In the genomic region with DNA sequence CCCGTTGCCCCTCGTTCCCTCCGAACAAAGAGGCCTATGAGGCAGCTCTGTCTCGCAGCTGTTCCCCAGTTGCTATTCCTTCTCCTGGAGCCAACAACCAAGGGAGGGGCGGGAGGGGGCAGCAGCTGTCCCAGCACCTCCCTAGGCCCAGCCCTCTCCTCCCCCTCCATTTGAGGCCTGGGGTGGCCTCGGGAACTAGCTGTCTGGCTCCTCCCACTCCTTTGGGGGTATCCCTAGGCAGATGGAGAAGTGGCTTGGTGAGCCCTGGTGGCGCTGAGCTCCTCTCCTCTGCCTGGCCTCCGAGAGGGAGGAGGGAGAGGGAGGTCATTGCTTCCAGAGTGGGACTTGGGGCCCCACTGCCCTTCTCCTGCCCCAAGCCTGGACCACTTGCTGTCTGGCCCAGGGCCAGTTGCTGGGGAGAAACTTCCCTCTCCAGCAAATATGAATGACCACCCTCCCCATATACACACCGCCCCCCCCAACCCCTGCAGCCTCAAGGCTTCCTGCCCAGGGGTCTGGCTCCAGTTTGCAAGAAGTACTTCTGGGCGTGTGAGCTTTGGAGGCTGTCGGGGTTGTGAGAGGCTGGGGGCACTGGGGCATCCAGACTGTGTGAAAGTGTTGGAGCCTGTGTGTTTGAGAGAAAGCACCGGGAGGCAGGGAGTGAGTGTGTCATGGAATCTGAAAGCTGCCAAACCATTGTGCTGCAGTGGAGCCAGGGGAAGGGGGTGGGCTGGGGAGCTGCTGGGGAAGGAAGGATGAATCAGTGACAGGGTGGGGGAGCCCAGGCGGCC, we compare ENCODE assay signal across 8 cellular contexts. TPM values are rescaled to one million over a fixed set of nuclear protein-coding genes. Genes with fewer than 3 reads are reported as not detected.
A peak's percentile ranks its signal among the peaks of the same experiment; 100 is the strongest.
DNase-seq lines count a peak whose midpoint lies in the region; ATAC-seq and TF ChIP-seq lines count a peak whose summit lies in the region.

No MANE protein-coding gene starts in this region.

- H3K27me3 ChIP-seq in thyroid gland: no peaks in the 10 kb centered on the region

- peaks cover 0 to 37% of the 10 kb centered on the region in 2 donors for H3K4me1 ChIP-seq in thyroid gland

- no peaks in the 10 kb centered on the region for H3K9me3 ChIP-seq in thyroid gland

- H3K27ac ChIP-seq in thyroid gland: peak overlapping the region in 1 of 3 donors; percentile 63

- no peaks in the 10 kb centered on the region for H3K36me3 Mint-ChIP-seq in natural killer cell

- ATAC-seq in HG03439 (IDR thresholded peaks at IDR 0.05; ENCODE audit: unreplicated experiment) (no peak), HG02642 (IDR thresholded peaks at IDR 0.05; ENCODE audit: poor library complexity, unreplicated experiment) (no peak), natural killer cell (no peak)

- H3K27ac Mint-ChIP-seq in natural killer cell: no peak overlapping the region

- peaks cover 0 to 20% of the 10 kb centered on the region in 2 donors for H3K4me1 Mint-ChIP-seq in natural killer cell

- 16 to 18% methylated on average over 10 of the region's 13 CpGs for WGBS in thyroid gland, 2 donors

- TF ChIP-seq POLR2A in thyroid gland (IDR thresholded peaks at IDR 0.05): no peak

- H3K9me3 Mint-ChIP-seq in natural killer cell: no peaks in the 10 kb centered on the region

- TF ChIP-seq CTCF in fibroblast of pulmonary artery (IDR thresholded peaks at IDR 0.05; ENCODE audit: low read length, missing control alignments) (no peak), natural killer cell (IDR thresholded peaks at IDR 0.05) (no peak), thyroid gland (IDR thresholded peaks at IDR 0.05) (no peak)

- H3K4me3 Mint-ChIP-seq in natural killer cell: no peak overlapping the region

- intact Hi-C loops in natural killer cell (cut with micrococcal nuclease) (no loop called here), thyroid gland (cut with DNase I) (no loop called here)

- H3K27me3 Mint-ChIP-seq in natural killer cell (ENCODE audit: low read depth in 2 of 2): peaks cover 0 to 28% of the 10 kb centered on the region in 2 donors

- H3K36me3 ChIP-seq in thyroid gland: no peaks in the 10 kb centered on the region

- H3K4me3 ChIP-seq in fibroblast of pulmonary artery (replicated peaks; ENCODE audit: low read depth, low read length) (peak overlapping the region; percentile 74), thyroid gland (replicated peaks in 1 of 3) (no peak overlapping the region)

- DNase-seq in COR-L47 (lab: John Stamatoyannopoulos, UW) (peak; percentile 45), NCI-H69 (lab: John Stamatoyannopoulos, UW) (peak; percentile 96), fibroblast of pulmonary artery (ENCODE audit: low read depth) (peak; percentile 95), non-pigmented ciliary epithelial cell (ENCODE audit: low read depth) (peak; percentile 51), natural killer cell (no peak), thyroid gland (no peak)

RNA-seq across cellular contexts. Expression of gene FLNC, which starts 3.1 kb away (rescaled TPM):
- total RNA-seq in natural killer cell (under 1 TPM in 2 of 3 donors, not detected in 1; 0.05 to 0.25 TPM), thyroid gland (10 to 100 TPM in 2 of 4 donors, 1 to 10 TPM in 2; 5.7 to 12.6 (median 9.3) TPM)

RNA-seq across cellular contexts. Expression of gene ATP6V1F, which starts 29.3 kb away (rescaled TPM):
- total RNA-seq in natural killer cell: 10 to 100 TPM; 82.9 to 98.0 (median 94.3) TPM
- 100 to 1,000 TPM in 1 of 4 donors, 10 to 100 TPM in 3; 49.6 to 109 (median 86.6) TPM for total RNA-seq in thyroid gland

RNA-seq across cellular contexts. Expression of gene CCDC136, which starts 41.6 kb away (rescaled TPM):
- total RNA-seq in natural killer cell (10 to 100 TPM; 10.9 to 17.5 (median 13.2) TPM), thyroid gland (1 to 10 TPM; 4.4 to 4.9 (median 4.6) TPM)

RNA-seq across cellular contexts. Expression of gene OPN1SW, which starts 57.7 kb away (rescaled TPM):
- total RNA-seq in natural killer cell (not detected), thyroid gland (not detected)

Comparison
In these comparisons a context has a peak if more than half of its experiments do, and no peak if none do; other contexts are left out.
1. DNase-seq: peak in COR-L47 (single experiment), NCI-H69 (single experiment), fibroblast of pulmonary artery (single experiment) and non-pigmented ciliary epithelial cell (single experiment); none in natural killer cell (single experiment) and thyroid gland (0 of 2).
2. RNA of gene FLNC, which starts 3.1 kb away (total RNA-seq): 5.7 to 12.6 TPM in thyroid gland; 0.05 to 0.25 TPM in natural killer cell; every median in the first group is over 4 times any median in the second.